1 cellular context compared by ENCODE assay signal in the genomic region with DNA sequence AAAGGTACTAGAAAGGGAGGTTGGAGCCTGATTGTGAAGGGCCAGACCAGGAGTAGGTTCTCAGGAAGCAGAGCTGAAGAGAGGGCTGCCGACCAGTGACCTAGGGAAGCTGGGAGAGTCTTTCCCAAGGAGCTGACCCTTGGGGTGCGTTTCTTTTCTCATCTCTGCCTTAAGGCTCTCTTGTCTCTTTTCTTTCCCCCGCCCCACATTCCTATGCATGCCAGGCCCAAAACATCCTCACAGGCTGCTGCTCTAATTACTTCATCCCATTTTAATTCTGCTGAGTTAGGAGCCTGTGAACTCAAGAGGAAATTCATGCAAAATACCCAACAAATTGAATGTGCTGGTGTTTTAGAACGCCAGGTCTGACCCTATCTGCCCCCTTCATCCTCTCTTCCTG.
TF ChIP-seq lines count a peak whose summit lies in the region.

No MANE protein-coding gene starts in this region.

TF ChIP-seq in H1, 55 proteins besides CTCF, POLR2A, EP300 and RAD21:
- TF ChIP-seq RBBP5 (IDR thresholded peaks at IDR 0.05; ENCODE audit: borderline replicate concordance, low read depth, low read length) (no peak), YY1 (IDR thresholded peaks at IDR 0.05; ENCODE audit: low read depth, low read length) (no peak)
